In genomic region chr1:117607471-117607870, GRCh38 we compare ENCODE assay signal across 8 cellular contexts. TPM values are rescaled to one million over a fixed set of nuclear protein-coding genes. Genes with fewer than 3 reads are reported as not detected.
DNase-seq lines count a peak whose midpoint lies in the region; ATAC-seq and TF ChIP-seq lines count a peak whose summit lies in the region.

No MANE protein-coding gene starts in this region.

- H3K4me3 ChIP-seq in Peyer's patch, result peak overlapping the region; percentile 73 to 90 (median 80)

- peaks cover 0 to 15% (median 0%) of the 10 kb centered on the region in 4 donors for H3K4me1 ChIP-seq in Peyer's patch

- TF ChIP-seq POLR2A in Peyer's patch (IDR thresholded peaks at IDR 0.05), result no peak

- no peaks in the 10 kb centered on the region for H3K9me3 ChIP-seq in Peyer's patch

- DNase-seq in COLO668 (lab: John Stamatoyannopoulos, UW; ENCODE audit: unreplicated experiment) (peak; percentile 36), Peyer's patch (peak in 2 of 3 donors; percentile 74 to 85), nephron progenitor cell (peak; percentile 21), SW480 (ENCODE audit: low spot score) (no peak), hypothalamus (lab: John Stamatoyannopoulos, UW) (no peak)
- DNase-seq in activated naive CD8-positive, alpha-beta T cell treated with anti-CD3 and anti-CD28 coated beads, Interleukin-2, amount 50 U/mL, for 24 hours, result peak; percentile 40

- peak overlapping the region; percentile 91 for H3K4me3 Mint-ChIP-seq in activated naive CD8-positive, alpha-beta T cell treated with anti-CD3 and anti-CD28 coated beads, Interleukin-2, amount 50 U/mL, for 24 hours
- peak overlapping the region; percentile 85 for H3K4me3 Mint-ChIP-seq in nephron progenitor cell

- H3K36me3 ChIP-seq in Peyer's patch, result no peaks in the 10 kb centered on the region

- peaks cover 51% of the 10 kb centered on the region for H3K4me1 Mint-ChIP-seq in activated naive CD8-positive, alpha-beta T cell treated with anti-CD3 and anti-CD28 coated beads, Interleukin-2, amount 50 U/mL, for 24 hours
- H3K4me1 Mint-ChIP-seq in nephron progenitor cell, result peaks cover 37% of the 10 kb centered on the region

- no peaks in the 10 kb centered on the region for H3K36me3 Mint-ChIP-seq in activated naive CD8-positive, alpha-beta T cell treated with anti-CD3 and anti-CD28 coated beads, Interleukin-2, amount 50 U/mL, for 24 hours (ENCODE audit: low read depth)
- no peaks in the 10 kb centered on the region for H3K36me3 Mint-ChIP-seq in nephron progenitor cell (ENCODE audit: low read depth)

- peak; percentile 20 for ATAC-seq in activated naive CD8-positive, alpha-beta T cell treated with anti-CD3 and anti-CD28 coated beads, Interleukin-2, amount 50 U/mL, for 24 hours
- ATAC-seq in GM19328 (IDR thresholded peaks at IDR 0.05; ENCODE audit: unreplicated experiment) (no peak), HG03045 (IDR thresholded peaks at IDR 0.05; ENCODE audit: unreplicated experiment) (no peak)

- H3K9me3 Mint-ChIP-seq in activated naive CD8-positive, alpha-beta T cell treated with anti-CD3 and anti-CD28 coated beads, Interleukin-2, amount 50 U/mL, for 24 hours, result no peaks in the 10 kb centered on the region
- no peaks in the 10 kb centered on the region for H3K9me3 Mint-ChIP-seq in nephron progenitor cell

- peaks cover 5% of the 10 kb centered on the region for H3K27me3 Mint-ChIP-seq in activated naive CD8-positive, alpha-beta T cell treated with anti-CD3 and anti-CD28 coated beads, Interleukin-2, amount 50 U/mL, for 24 hours
- H3K27me3 Mint-ChIP-seq in nephron progenitor cell (ENCODE audit: low read depth, poor library complexity), result peaks cover 53% of the 10 kb centered on the region

- peak overlapping the region; percentile 83 to 94 (median 88) for H3K27ac ChIP-seq in Peyer's patch

- TF ChIP-seq CTCF in Peyer's patch (IDR thresholded peaks at IDR 0.05), result no peak
- TF ChIP-seq CTCF in nephron progenitor cell (IDR thresholded peaks at IDR 0.05), result no peak

- peak overlapping the region; percentile 79 for H3K27ac Mint-ChIP-seq in activated naive CD8-positive, alpha-beta T cell treated with anti-CD3 and anti-CD28 coated beads, Interleukin-2, amount 50 U/mL, for 24 hours
- no peak overlapping the region for H3K27ac Mint-ChIP-seq in nephron progenitor cell

- no peaks in the 10 kb centered on the region for H3K27me3 ChIP-seq in Peyer's patch

RNA-seq across cellular contexts. Expression of gene TENT5C, which starts 1.6 kb away (rescaled TPM):
- total RNA-seq in Peyer's patch, result 10 to 100 TPM in 3 of 4 donors, 1 to 10 TPM in 1; 6.4 to 20.6 (median 12.8) TPM

Comparison
In these comparisons a context has a peak if more than half of its experiments do, and no peak if none do; other contexts are left out.
1. DNase-seq: peak in COLO668 (single experiment), Peyer's patch (2 of 3), activated naive CD8-positive, alpha-beta T cell treated with anti-CD3 and anti-CD28 coated beads, Interleukin-2, amount 50 U/mL, for 24 hours (single experiment) and nephron progenitor cell (single experiment); none in SW480 (single experiment) and hypothalamus (0 of 51).